Comparison of ENCODE assay signal across 1 cellular context in genomic region chr17:76360461-76360860, GRCh38.
A peak's percentile ranks its signal among the peaks of the same experiment; 100 is the strongest.
TF ChIP-seq lines count a peak whose summit lies in the region.

No MANE protein-coding gene starts in this region.

TF ChIP-seq in HepG2, 621 proteins besides CTCF, POLR2A, EP300 and RAD21:
- TF ChIP-seq POLR2G (IDR thresholded peaks at IDR 0.05; ENCODE audit: low read depth, low read length) (no peak), ZNF263 (CRISPR knock-in tag; IDR thresholded peaks at IDR 0.05) (no peak), ZNF652 (CRISPR knock-in tag; IDR thresholded peaks at IDR 0.05; ENCODE audit: borderline replicate concordance, low read depth) (no peak), TP53 (CRISPR knock-in tag; conservative IDR thresholded peaks at IDR 0.05) (no peak), MAFF (IDR thresholded peaks at IDR 0.05; ENCODE audit: low read depth, low read length) (0 out of 2 replicates have a peak, but pooled peaks have one; percentile 25), ZNF503 (CRISPR knock-in tag; IDR thresholded peaks at IDR 0.05) (no peak), ZZZ3 (CRISPR knock-in tag; IDR thresholded peaks at IDR 0.05; ENCODE audit: borderline replicate concordance) (no peak), SKI (IDR thresholded peaks at IDR 0.05; ENCODE audit: partially characterized antibody) (no peak), MAFK (conservative IDR thresholded peaks at IDR 0.05 in 1 of 2, IDR thresholded peaks at IDR 0.05 in 1 of 2; ENCODE audit: low read length in 2 of 2) (peak in 1 of 2 experiments; percentile 31; a peak in 1 of 4 replicates), ZNF512 (CRISPR knock-in tag; IDR thresholded peaks at IDR 0.05) (no peak), FOXO1 (CRISPR knock-in tag; IDR thresholded peaks at IDR 0.05) (no peak), ZNF609 (CRISPR knock-in tag; IDR thresholded peaks at IDR 0.05; ENCODE audit: borderline replicate concordance) (no peak), TBX2 (CRISPR knock-in tag; IDR thresholded peaks at IDR 0.05; ENCODE audit: borderline replicate concordance) (no peak), ZNF232 (CRISPR knock-in tag; IDR thresholded peaks at IDR 0.05; ENCODE audit: borderline replicate concordance) (no peak)
